ENCODE assay signal across 8 cellular contexts in genomic region chr19:42216653-42217521, GRCh38. TPM values are rescaled to one million over a fixed set of nuclear protein-coding genes. Genes with fewer than 3 reads are reported as not detected.
DNase-seq lines count a peak whose midpoint lies in the region; ATAC-seq lines count a peak whose summit lies in the region.

No MANE protein-coding gene starts in this region.

- no peaks in the 10 kb centered on the region for H3K27me3 Mint-ChIP-seq in CD4-positive, alpha-beta memory T cell

- intact Hi-C loops in CD4-positive, alpha-beta memory T cell (cut with micrococcal nuclease) = loop anchor here (1.0 kb wide), 6 partner anchors 18 to 142 kb away; partner anchors contain the start of genes ERF and POU2F2

- CTCF ChIA-PET in CD4-positive, alpha-beta memory T cell (lab: Charles Lee; ENCODE audit: partially characterized antibody) = interaction anchor here (0.6 to 2.7 kb wide), 8 partner anchors 13 to 84 kb away, joined by 3 to 17 read pairs (median 4); partner anchors contain the start of gene GSK3A

- peaks cover 28 to 45% of the 10 kb centered on the region in 2 donors for H3K36me3 Mint-ChIP-seq in CD4-positive, alpha-beta memory T cell

- ATAC-seq in GM21723 (IDR thresholded peaks at IDR 0.05; ENCODE audit: unreplicated experiment) = peak; percentile 15
- no peak for ATAC-seq in GM21737 (IDR thresholded peaks at IDR 0.05; ENCODE audit: unreplicated experiment)

- H3K4me3 ChIP-seq in CD4-positive, alpha-beta memory T cell (ENCODE audit: low read length in 2 of 2) = peak overlapping the region; percentile 96 to 97

- H3K4me3 Mint-ChIP-seq in CD4-positive, alpha-beta memory T cell = peak overlapping the region; percentile 90 to 98 (median 94)

- peaks cover 31% of the 10 kb centered on the region for H3K36me3 ChIP-seq in CD4-positive, alpha-beta memory T cell (ENCODE audit: insufficient read depth, low read length)

- peaks cover 0 to 6% (median 0%) of the 10 kb centered on the region in 8 donors for H3K9me3 Mint-ChIP-seq in CD4-positive, alpha-beta memory T cell

- H3K27ac Mint-ChIP-seq in CD4-positive, alpha-beta memory T cell = peak overlapping the region; percentile 92 to 100 (median 98)

- H3K4me1 ChIP-seq in CD4-positive, alpha-beta memory T cell (ENCODE audit: insufficient read depth, low read length) = peaks cover 74% of the 10 kb centered on the region

- no peaks in the 10 kb centered on the region for H3K9me3 ChIP-seq in CD4-positive, alpha-beta memory T cell (ENCODE audit: control insufficient read depth in 1 of 2, low read length in 2 of 2)

- H3K27ac ChIP-seq in CD4-positive, alpha-beta memory T cell (ENCODE audit: low read depth, low read length) = peak overlapping the region; percentile 90

- H3K4me1 Mint-ChIP-seq in CD4-positive, alpha-beta memory T cell = peaks cover 51 to 81% (median 70%) of the 10 kb centered on the region in 4 donors

- H3K27me3 ChIP-seq in CD4-positive, alpha-beta memory T cell (ENCODE audit: insufficient read depth, low read length) = no peaks in the 10 kb centered on the region

- POLR2A ChIA-PET in CD4-positive, alpha-beta memory T cell (lab: Charles Lee; ENCODE audit: partially characterized antibody) = interaction anchor here (0.7 to 9.7 kb wide), 16 partner anchors 9 to 95 kb away, joined by 3 to 149 read pairs (median 4); partner anchors contain the start of genes ERF and GSK3A

- DNase-seq in CD4-positive, alpha-beta memory T cell = no peak
- DNase-seq in NCI-H146 treated with DMSO at 0.1 percent for 48 hours (lab: John Stamatoyannopoulos, UW; ENCODE audit: unreplicated experiment) (peak; percentile 54), germinal center (ENCODE audit: low spot score) (peak; percentile 30), nucleus accumbens (lab: John Stamatoyannopoulos, UW) (peak in 35 of 56 donors; percentile 21 to 78 (median 48)), SKM-1 treated with dmso at 0.1 percent for 144 hours (lab: John Stamatoyannopoulos, UW; ENCODE audit: unreplicated experiment) (no peak)
- DNase-seq in activated effector memory CD4-positive, alpha-beta T cell treated with Interleukin-2 at 50 U/mL for 16 hours = peak; percentile 8

RNA-seq across cellular contexts. Expression of gene DEDD2, which starts 0.6 kb away (rescaled TPM):
- total RNA-seq in CD4-positive, alpha-beta memory T cell = 10 to 100 TPM; 68.4 to 71.5 TPM
- 100 to 1,000 TPM; 141 to 162 TPM for polyA plus RNA-seq in CD4-positive, alpha-beta memory T cell

RNA-seq across cellular contexts. Expression of gene ZNF526, which starts 3.2 kb away (rescaled TPM):
- total RNA-seq in CD4-positive, alpha-beta memory T cell = 10 to 100 TPM; 26.7 to 28.8 TPM
- polyA plus RNA-seq in CD4-positive, alpha-beta memory T cell = 10 to 100 TPM in 1 of 2 donors, 1 to 10 TPM in 1; 2.3 to 10.2 TPM

RNA-seq across cellular contexts. Expression of gene GSK3A, which starts 25.5 kb away (rescaled TPM):
- total RNA-seq in CD4-positive, alpha-beta memory T cell = 10 to 100 TPM; 36.4 to 38.9 TPM
- 10 to 100 TPM; 10.0 to 23.6 TPM for polyA plus RNA-seq in CD4-positive, alpha-beta memory T cell

RNA-seq across cellular contexts. Expression of gene ERF, which starts 38.0 kb away (rescaled TPM):
- 10 to 100 TPM; 38.5 to 39.9 TPM for total RNA-seq in CD4-positive, alpha-beta memory T cell
- polyA plus RNA-seq in CD4-positive, alpha-beta memory T cell = 1 to 10 TPM; 2.7 to 3.7 TPM

RNA-seq across cellular contexts. Expression of gene CIC, which starts 52.2 kb away (rescaled TPM):
- 10 to 100 TPM; 81.6 to 82.6 TPM for total RNA-seq in CD4-positive, alpha-beta memory T cell
- 1 to 10 TPM in 1 of 2 donors, not detected in 1; 3.5 TPM for polyA plus RNA-seq in CD4-positive, alpha-beta memory T cell

Comparison
In these comparisons a context has a peak if more than half of its experiments do, and no peak if none do; other contexts are left out.
1. DNase-seq: peak in NCI-H146 treated with DMSO at 0.1 percent for 48 hours (single experiment), activated effector memory CD4-positive, alpha-beta T cell treated with Interleukin-2 at 50 U/mL for 16 hours (single experiment), germinal center (single experiment) and nucleus accumbens (35 of 56); none in CD4-positive, alpha-beta memory T cell (0 of 5) and SKM-1 treated with dmso at 0.1 percent for 144 hours (single experiment).